Comparison of ENCODE assay signal across 8 cellular contexts in genomic region chr14:55581011-55581806, GRCh38. TPM values are rescaled to one million over a fixed set of nuclear protein-coding genes. Genes with fewer than 3 reads are reported as not detected.
DNase-seq lines count a peak whose midpoint lies in the region; ATAC-seq and TF ChIP-seq lines count a peak whose summit lies in the region.

No MANE protein-coding gene starts in this region.

- DNase-seq in COLO668 (lab: John Stamatoyannopoulos, UW; ENCODE audit: unreplicated experiment) (peak; percentile 61), GM23338 (ENCODE audit: low spot score) (peak; percentile 72), NOMO-1 treated with DMSO at 0.1 percent for 48 hours (lab: John Stamatoyannopoulos, UW; ENCODE audit: unreplicated experiment) (peak; percentile 18), fibroblast of peridontal ligament (ENCODE audit: extremely low read depth) (peak; percentile 47), testis (peak; percentile 74)
- peak; percentile 60 to 67 for DNase-seq in activated T-cell treated with anti-CD3 and anti-CD28 coated beads, Interleukin-2, amount 50 U/mL, for 72 hours
- DNase-seq in NK-92 treated with Interleukin-12 subunit alpha and Interleukin-12 subunit beta, amount 100 ng/mL, for 24 hours (lab: John Stamatoyannopoulos, UW): no peak

- H3K4me3 ChIP-seq in GM23338: peak overlapping the region; percentile 73
- H3K4me3 ChIP-seq in testis: peak overlapping the region; percentile 87 to 92

- H3K4me3 Mint-ChIP-seq in GM23338 (peak overlapping the region; percentile 83), nephron (peak overlapping the region; percentile 80 to 93 (median 86))
- peak overlapping the region; percentile 78 to 84 for H3K4me3 Mint-ChIP-seq in activated T-cell treated with anti-CD3 and anti-CD28 coated beads, Interleukin-2, amount 50 U/mL, for 72 hours

- intact Hi-C loops in testis (cut with DNase I; ENCODE audit: low total_unique reads): no loop called here

- H3K4me1 ChIP-seq in GM23338 (ENCODE audit: insufficient read depth) (peaks cover 45% of the 10 kb centered on the region), testis (peaks cover 45% of the 10 kb centered on the region)

- H4K20me1 ChIP-seq in GM23338 (replicated peaks; ENCODE audit: insufficient read depth): peaks cover 27% of the 10 kb centered on the region

- H3K27me3 Mint-ChIP-seq in GM23338 (ENCODE audit: insufficient read depth, low read depth, poor library complexity) (peaks cover 4% of the 10 kb centered on the region), nephron (ENCODE audit: low read depth) (no peaks in the 10 kb centered on the region)
- H3K27me3 Mint-ChIP-seq in activated T-cell treated with anti-CD3 and anti-CD28 coated beads, Interleukin-2, amount 50 U/mL, for 72 hours (ENCODE audit: low read depth): no peaks in the 10 kb centered on the region

- H3K9me3 Mint-ChIP-seq in GM23338 (no peaks in the 10 kb centered on the region), nephron (no peaks in the 10 kb centered on the region)
- no peaks in the 10 kb centered on the region for H3K9me3 Mint-ChIP-seq in activated T-cell treated with anti-CD3 and anti-CD28 coated beads, Interleukin-2, amount 50 U/mL, for 72 hours

- ATAC-seq in GM23338: peak; percentile 55
- ATAC-seq in activated T-cell treated with anti-CD3 and anti-CD28 coated beads, Interleukin-2, amount 50 U/mL, for 72 hours (replicated peaks in 1 of 2): peak; percentile 29 to 45

- 3% methylated on average over 14 to 24 of the region's 27 CpGs for WGBS in testis, 2 donors

- TF ChIP-seq CTCF in GM23338 (conservative IDR thresholded peaks at IDR 0.05; ENCODE audit: low read depth in 2 of 2): no peak
- no peak for TF ChIP-seq CTCF in nephron (IDR thresholded peaks at IDR 0.05; ENCODE audit: unreplicated experiment in 3 of 3)
- TF ChIP-seq CTCF in testis (IDR thresholded peaks at IDR 0.05): no peak

- H3K27me3 ChIP-seq in GM23338 (ENCODE audit: insufficient read depth) (no peaks in the 10 kb centered on the region), testis (no peaks in the 10 kb centered on the region)

- H3K36me3 Mint-ChIP-seq in GM23338 (ENCODE audit: low read depth) (peaks cover 4% of the 10 kb centered on the region; the same call in 2 of the 3 replicates), nephron (ENCODE audit: low read depth) (peaks cover 3% of the 10 kb centered on the region)
- peaks cover 0 to 1% of the 10 kb centered on the region in 2 donors for H3K36me3 Mint-ChIP-seq in activated T-cell treated with anti-CD3 and anti-CD28 coated beads, Interleukin-2, amount 50 U/mL, for 72 hours (ENCODE audit: insufficient read depth in 2 of 2)

- H3K4me2 ChIP-seq in GM23338: peak overlapping the region; percentile 90

- H2AFZ ChIP-seq in GM23338: peak overlapping the region; percentile 2; the same call in 1 of the 2 replicates

- H3K27ac ChIP-seq in GM23338 (ENCODE audit: low read depth) (peak overlapping the region; percentile 73), testis (peak overlapping the region; percentile 94 to 97)

- H3K4me1 Mint-ChIP-seq in GM23338 (peaks cover 38% of the 10 kb centered on the region), nephron (peaks cover 28% of the 10 kb centered on the region)
- peaks cover 48% of the 10 kb centered on the region for H3K4me1 Mint-ChIP-seq in activated T-cell treated with anti-CD3 and anti-CD28 coated beads, Interleukin-2, amount 50 U/mL, for 72 hours (ENCODE audit: low read depth)

- H3K9me3 ChIP-seq in testis: no peaks in the 10 kb centered on the region

- H3K79me2 ChIP-seq in GM23338 (replicated peaks; ENCODE audit: insufficient read depth): peaks cover 66% of the 10 kb centered on the region

- no peaks in the 10 kb centered on the region for H3K36me3 ChIP-seq in GM23338 (ENCODE audit: insufficient read depth)
- H3K36me3 ChIP-seq in testis (ENCODE audit: low read depth, missing control alignments): no peaks in the 10 kb centered on the region

- TF ChIP-seq POLR2A in testis (IDR thresholded peaks at IDR 0.05): no peak

- H3K9me2 ChIP-seq in GM23338 (ENCODE audit: insufficient read depth): no peaks in the 10 kb centered on the region

- H3K27ac Mint-ChIP-seq in GM23338 (peak overlapping the region; percentile 29), nephron (peak overlapping the region; percentile 54 to 81 (median 60))
- peak overlapping the region; percentile 78 for H3K27ac Mint-ChIP-seq in activated T-cell treated with anti-CD3 and anti-CD28 coated beads, Interleukin-2, amount 50 U/mL, for 72 hours

- H3F3A ChIP-seq in GM23338 (replicated peaks; ENCODE audit: low read depth): peaks cover 8% of the 10 kb centered on the region; the same call in 1 of the 2 replicates

TF ChIP-seq in GM23338, 12 proteins besides CTCF, POLR2A, EP300 and RAD21 (continues in another document):
- TF ChIP-seq EZH2 (IDR thresholded peaks at IDR 0.05; ENCODE audit: low read depth, unreplicated experiment) (no peak), EZH2phosphoT487 (IDR thresholded peaks at IDR 0.05; ENCODE audit: unreplicated experiment) (no peak), ZNF462 (CRISPR knock-in tag; IDR thresholded peaks at IDR 0.05) (no peak), ZNF114 (CRISPR knock-in tag; IDR thresholded peaks at IDR 0.05) (no peak), POLR2AphosphoS5 (IDR thresholded peaks at IDR 0.05; ENCODE audit: low read depth) (no peak)

RNA-seq across cellular contexts. Expression of gene KTN1, which starts 1.2 kb away (rescaled TPM):
- total RNA-seq in GM23338 (2014; rRNA removed; shearing (Covaris generic)): 110 and 124 TPM in 2 replicates
- polyA plus RNA-seq in GM23338 (2016; fragmentation: Nextera tagmentation; extraction: Ambion mirVana) (473 and 607 TPM in 2 replicates), testis (ENCODE audit: insufficient read depth, low read depth, low replicate concordance) (74.8 TPM)
- total RNA-seq in activated T-cell treated with anti-CD3 and anti-CD28 coated beads, Interleukin-2, amount 50 U/mL, for 72 hours: 100 to 1,000 TPM; 144 TPM
- 100 to 1,000 TPM; 221 to 247 TPM for total RNA-seq in testis
